1 cellular context compared by ENCODE assay signal in genomic region chr5:893711-894110, GRCh38.
TF ChIP-seq lines count a peak whose summit lies in the region.

No MANE protein-coding gene starts in this region.

TF ChIP-seq in H1, 55 proteins besides CTCF, POLR2A, EP300 and RAD21:
- TF ChIP-seq JUN (IDR thresholded peaks at IDR 0.05; ENCODE audit: low read depth, low read length) = no peak
- no peak for TF ChIP-seq CEBPB (IDR thresholded peaks at IDR 0.05; ENCODE audit: low read depth, low read length)
